14 cellular contexts compared by ENCODE assay signal in genomic region chr6:108758884-108759283, GRCh38.
DNase-seq lines count a peak whose midpoint lies in the region; ATAC-seq and TF ChIP-seq lines count a peak whose summit lies in the region.
"Had no signal": no experiment of that assay in that cellular context is flagged by ENCODE, and none has a peak within 500 bp of the region (broad histone marks: within the 10 kb centered on the region; RNA-seq: fewer than 3 reads in every experiment).

No MANE protein-coding gene starts in this region.

- ATAC-seq in left lobe of liver, result peak; percentile 81
- no peak for ATAC-seq in GM21360 (IDR thresholded peaks at IDR 0.05; ENCODE audit: unreplicated experiment)

- H3K4me3 Mint-ChIP-seq in osteocyte (ENCODE audit: unreplicated experiment), result no peak overlapping the region
- H3K4me3 Mint-ChIP-seq: CD14-positive monocyte; CD4-positive, alpha-beta memory T cell had no signal

- no peaks in the 10 kb centered on the region for H3K9me3 Mint-ChIP-seq in osteocyte (ENCODE audit: unreplicated experiment)
- H3K9me3 Mint-ChIP-seq: CD4-positive, alpha-beta memory T cell had no signal

- peaks cover 15% of the 10 kb centered on the region for H3K4me1 Mint-ChIP-seq in osteocyte (ENCODE audit: unreplicated experiment)

- H3K36me3 Mint-ChIP-seq in osteocyte (ENCODE audit: unreplicated experiment), result no peaks in the 10 kb centered on the region
- H3K36me3 Mint-ChIP-seq: CD14-positive monocyte; CD4-positive, alpha-beta memory T cell had no signal

- peaks cover 14% of the 10 kb centered on the region for H3K27me3 Mint-ChIP-seq in osteocyte (ENCODE audit: unreplicated experiment)

- DNase-seq in activated CD8-positive, alpha-beta memory T cell treated with anti-CD3 and anti-CD28 coated beads for 24 hours, result peak; percentile 17
- no peak for DNase-seq in activated CD8-positive, alpha-beta memory T cell treated with anti-CD3 and anti-CD28 coated beads, Interleukin-2, amount 50 U/mL, for 4 hours
- no peak for DNase-seq in left lobe of liver (ENCODE audit: low spot score)
- peak; percentile 53 for DNase-seq in osteocyte (ENCODE audit: extremely low spot score, unreplicated experiment)
- DNase-seq in Kasumi-1 (lab: John Stamatoyannopoulos, UW), result no peak
- DNase-seq in NCI-H69 (lab: John Stamatoyannopoulos, UW), result no peak
- DNase-seq: 8988T; CD4-positive, alpha-beta memory T cell; DMS153; DMS79; GDM1; HCEC 1CT had no signal

- no peak overlapping the region for H3K27ac Mint-ChIP-seq in osteocyte (ENCODE audit: unreplicated experiment)
- H3K27ac Mint-ChIP-seq: CD4-positive, alpha-beta memory T cell had no signal

- no peak for TF ChIP-seq CTCF in osteocyte (IDR thresholded peaks at IDR 0.05)

Comparison
In these comparisons a context has a peak if more than half of its experiments do, and no peak if none do; other contexts are left out.
1. DNase-seq: peak in activated CD8-positive, alpha-beta memory T cell treated with anti-CD3 and anti-CD28 coated beads for 24 hours (single experiment) and osteocyte (single experiment); none in activated CD8-positive, alpha-beta memory T cell treated with anti-CD3 and anti-CD28 coated beads, Interleukin-2, amount 50 U/mL, for 4 hours (single experiment), left lobe of liver (single experiment), Kasumi-1 (0 of 2) and NCI-H69 (single experiment).